Comparison of ENCODE assay signal across 1 cellular context in the genomic region with DNA sequence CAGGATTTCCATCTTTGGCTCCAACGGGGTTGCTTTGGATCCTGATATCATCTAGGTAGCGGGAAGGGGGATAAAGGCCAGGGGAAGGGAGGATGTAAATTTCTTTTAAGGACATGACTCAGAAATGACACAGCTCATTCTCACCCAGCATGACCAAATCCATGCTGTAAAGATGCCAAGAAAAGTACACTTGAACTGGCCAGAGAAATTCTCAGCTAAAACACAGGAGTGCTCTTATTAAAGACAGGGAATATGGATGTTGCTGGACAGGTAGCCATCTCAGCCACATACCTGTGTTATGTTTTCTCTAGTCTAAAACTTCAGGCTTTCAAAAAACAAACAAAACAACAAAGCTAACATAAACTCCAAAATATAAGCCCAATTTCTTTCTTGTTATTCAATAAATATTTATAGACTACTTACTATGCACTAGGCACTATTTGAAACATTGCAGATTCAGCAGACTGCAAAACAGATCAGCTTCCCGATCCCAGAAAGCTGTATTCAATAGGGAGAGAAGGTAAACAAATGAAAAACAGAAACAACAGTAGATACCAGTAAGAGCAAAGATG.
A peak's percentile ranks its signal among the peaks of the same experiment; 100 is the strongest.
TF ChIP-seq lines count a peak whose summit lies in the region.

No MANE protein-coding gene starts in this region.

TF ChIP-seq in K562, 482 proteins besides CTCF, POLR2A, EP300 and RAD21 (continued from another document and continues in another):
- TF ChIP-seq TEAD4 (IDR thresholded peaks at IDR 0.05; ENCODE audit: low read length): peak; percentile 73
- no peak for TF ChIP-seq TEAD4 (CRISPR knock-in tag; IDR thresholded peaks at IDR 0.05; ENCODE audit: borderline replicate concordance)
- no peak for TF ChIP-seq ZNF408 (CRISPR knock-in tag; IDR thresholded peaks at IDR 0.05; ENCODE audit: low read depth)
- no peak for TF ChIP-seq SAFB2 (IDR thresholded peaks at IDR 0.05; ENCODE audit: borderline replicate concordance, low read depth, low read length, severe bottlenecking)
- TF ChIP-seq JUND (IDR thresholded peaks at IDR 0.05; ENCODE audit: borderline replicate concordance, low read depth, low read length): peak; percentile 98
- peak; percentile 98; the same call in 2 of the 3 replicates for TF ChIP-seq JUND (tag; IDR thresholded peaks at IDR 0.05; ENCODE audit: borderline replicate concordance, low read depth, low read length)
- no peak for TF ChIP-seq TAF7 (tag; IDR thresholded peaks at IDR 0.05)
- TF ChIP-seq ILK (tag; IDR thresholded peaks at IDR 0.05; ENCODE audit: borderline replicate concordance, low read depth): no peak
- no peak for TF ChIP-seq DNMT1 (IDR thresholded peaks at IDR 0.05)
- TF ChIP-seq, protein P1, sequence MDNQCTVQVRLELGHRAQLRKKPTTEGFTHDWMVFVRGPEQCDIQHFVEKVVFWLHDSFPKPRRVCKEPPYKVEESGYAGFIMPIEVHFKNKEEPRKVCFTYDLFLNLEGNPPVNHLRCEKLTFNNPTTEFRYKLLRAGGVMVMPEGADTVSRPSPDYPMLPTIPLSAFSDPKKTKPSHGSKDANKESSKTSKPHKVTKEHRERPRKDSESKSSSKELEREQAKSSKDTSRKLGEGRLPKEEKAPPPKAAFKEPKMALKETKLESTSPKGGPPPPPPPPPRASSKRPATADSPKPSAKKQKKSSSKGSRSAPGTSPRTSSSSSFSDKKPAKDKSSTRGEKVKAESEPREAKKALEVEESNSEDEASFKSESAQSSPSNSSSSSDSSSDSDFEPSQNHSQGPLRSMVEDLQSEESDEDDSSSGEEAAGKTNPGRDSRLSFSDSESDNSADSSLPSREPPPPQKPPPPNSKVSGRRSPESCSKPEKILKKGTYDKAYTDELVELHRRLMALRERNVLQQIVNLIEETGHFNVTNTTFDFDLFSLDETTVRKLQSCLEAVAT (IDR thresholded peaks at IDR 0.05): no peak
- no peak for TF ChIP-seq ZNF41 (CRISPR knock-in tag; conservative IDR thresholded peaks at IDR 0.05)
- TF ChIP-seq E2F4 (CRISPR knock-in tag; IDR thresholded peaks at IDR 0.05; ENCODE audit: low read depth): no peak
- no peak for TF ChIP-seq ZNF586 (CRISPR knock-in tag; conservative IDR thresholded peaks at IDR 0.05)
- TF ChIP-seq FIP1L1 (IDR thresholded peaks at IDR 0.05; ENCODE audit: low read depth, low read length, poor library complexity, severe bottlenecking): no peak
- TF ChIP-seq, protein P2, sequence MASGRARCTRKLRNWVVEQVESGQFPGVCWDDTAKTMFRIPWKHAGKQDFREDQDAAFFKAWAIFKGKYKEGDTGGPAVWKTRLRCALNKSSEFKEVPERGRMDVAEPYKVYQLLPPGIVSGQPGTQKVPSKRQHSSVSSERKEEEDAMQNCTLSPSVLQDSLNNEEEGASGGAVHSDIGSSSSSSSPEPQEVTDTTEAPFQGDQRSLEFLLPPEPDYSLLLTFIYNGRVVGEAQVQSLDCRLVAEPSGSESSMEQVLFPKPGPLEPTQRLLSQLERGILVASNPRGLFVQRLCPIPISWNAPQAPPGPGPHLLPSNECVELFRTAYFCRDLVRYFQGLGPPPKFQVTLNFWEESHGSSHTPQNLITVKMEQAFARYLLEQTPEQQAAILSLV (tag; IDR thresholded peaks at IDR 0.05): no peak
- TF ChIP-seq ZNF133 (CRISPR knock-in tag; IDR thresholded peaks at IDR 0.05): no peak
- TF ChIP-seq ZNF707 (CRISPR knock-in tag; conservative IDR thresholded peaks at IDR 0.05): no peak
- TF ChIP-seq ZNF239 (CRISPR knock-in tag; IDR thresholded peaks at IDR 0.05): peak; percentile 39; the same call in 1 of the 2 replicates
- peak; percentile 72 for TF ChIP-seq ZNF592 (IDR thresholded peaks at IDR 0.05)
- TF ChIP-seq ZNF644 (tag; IDR thresholded peaks at IDR 0.05; ENCODE audit: low read depth): no peak; the same call in 1 of the 2 replicates
- no peak for TF ChIP-seq ZNF274 (IDR thresholded peaks at IDR 0.05; ENCODE audit: borderline replicate concordance, low read depth, low read length)
- TF ChIP-seq ARHGAP35 (IDR thresholded peaks at IDR 0.05; ENCODE audit: partially characterized antibody): no peak
- TF ChIP-seq RFX5 (IDR thresholded peaks at IDR 0.05; ENCODE audit: low read depth, low read length): no peak
- no peak for TF ChIP-seq NUFIP1 (IDR thresholded peaks at IDR 0.05; ENCODE audit: partially characterized antibody)
- TF ChIP-seq, protein P3, sequence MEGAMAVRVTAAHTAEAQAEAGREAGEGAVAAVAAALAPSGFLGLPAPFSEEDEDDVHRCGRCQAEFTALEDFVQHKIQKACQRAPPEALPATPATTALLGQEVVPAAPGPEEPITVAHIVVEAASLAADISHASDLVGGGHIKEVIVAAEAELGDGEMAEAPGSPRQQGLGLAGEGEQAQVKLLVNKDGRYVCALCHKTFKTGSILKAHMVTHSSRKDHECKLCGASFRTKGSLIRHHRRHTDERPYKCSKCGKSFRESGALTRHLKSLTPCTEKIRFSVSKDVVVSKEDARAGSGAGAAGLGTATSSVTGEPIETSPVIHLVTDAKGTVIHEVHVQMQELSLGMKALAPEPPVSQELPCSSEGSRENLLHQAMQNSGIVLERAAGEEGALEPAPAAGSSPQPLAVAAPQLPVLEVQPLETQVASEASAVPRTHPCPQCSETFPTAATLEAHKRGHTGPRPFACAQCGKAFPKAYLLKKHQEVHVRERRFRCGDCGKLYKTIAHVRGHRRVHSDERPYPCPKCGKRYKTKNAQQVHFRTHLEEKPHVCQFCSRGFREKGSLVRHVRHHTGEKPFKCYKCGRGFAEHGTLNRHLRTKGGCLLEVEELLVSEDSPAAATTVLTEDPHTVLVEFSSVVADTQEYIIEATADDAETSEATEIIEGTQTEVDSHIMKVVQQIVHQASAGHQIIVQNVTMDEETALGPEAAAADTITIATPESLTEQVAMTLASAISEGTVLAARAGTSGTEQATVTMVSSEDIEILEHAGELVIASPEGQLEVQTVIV (CRISPR knock-in tag; IDR thresholded peaks at IDR 0.05; ENCODE audit: borderline replicate concordance): no peak
- TF ChIP-seq RBM17 (IDR thresholded peaks at IDR 0.05; ENCODE audit: borderline replicate concordance, low read depth, low read length): no peak
- TF ChIP-seq, protein P4, sequence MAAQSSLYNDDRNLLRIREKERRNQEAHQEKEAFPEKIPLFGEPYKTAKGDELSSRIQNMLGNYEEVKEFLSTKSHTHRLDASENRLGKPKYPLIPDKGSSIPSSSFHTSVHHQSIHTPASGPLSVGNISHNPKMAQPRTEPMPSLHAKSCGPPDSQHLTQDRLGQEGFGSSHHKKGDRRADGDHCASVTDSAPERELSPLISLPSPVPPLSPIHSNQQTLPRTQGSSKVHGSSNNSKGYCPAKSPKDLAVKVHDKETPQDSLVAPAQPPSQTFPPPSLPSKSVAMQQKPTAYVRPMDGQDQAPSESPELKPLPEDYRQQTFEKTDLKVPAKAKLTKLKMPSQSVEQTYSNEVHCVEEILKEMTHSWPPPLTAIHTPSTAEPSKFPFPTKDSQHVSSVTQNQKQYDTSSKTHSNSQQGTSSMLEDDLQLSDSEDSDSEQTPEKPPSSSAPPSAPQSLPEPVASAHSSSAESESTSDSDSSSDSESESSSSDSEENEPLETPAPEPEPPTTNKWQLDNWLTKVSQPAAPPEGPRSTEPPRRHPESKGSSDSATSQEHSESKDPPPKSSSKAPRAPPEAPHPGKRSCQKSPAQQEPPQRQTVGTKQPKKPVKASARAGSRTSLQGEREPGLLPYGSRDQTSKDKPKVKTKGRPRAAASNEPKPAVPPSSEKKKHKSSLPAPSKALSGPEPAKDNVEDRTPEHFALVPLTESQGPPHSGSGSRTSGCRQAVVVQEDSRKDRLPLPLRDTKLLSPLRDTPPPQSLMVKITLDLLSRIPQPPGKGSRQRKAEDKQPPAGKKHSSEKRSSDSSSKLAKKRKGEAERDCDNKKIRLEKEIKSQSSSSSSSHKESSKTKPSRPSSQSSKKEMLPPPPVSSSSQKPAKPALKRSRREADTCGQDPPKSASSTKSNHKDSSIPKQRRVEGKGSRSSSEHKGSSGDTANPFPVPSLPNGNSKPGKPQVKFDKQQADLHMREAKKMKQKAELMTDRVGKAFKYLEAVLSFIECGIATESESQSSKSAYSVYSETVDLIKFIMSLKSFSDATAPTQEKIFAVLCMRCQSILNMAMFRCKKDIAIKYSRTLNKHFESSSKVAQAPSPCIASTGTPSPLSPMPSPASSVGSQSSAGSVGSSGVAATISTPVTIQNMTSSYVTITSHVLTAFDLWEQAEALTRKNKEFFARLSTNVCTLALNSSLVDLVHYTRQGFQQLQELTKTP (IDR thresholded peaks at IDR 0.05; ENCODE audit: low read depth in 1 of 2, partially characterized antibody in 2 of 2): peak in 1 of 2 experiments; percentile 60
- no peak for TF ChIP-seq E2F1 (CRISPR knock-in tag; IDR thresholded peaks at IDR 0.05)
- TF ChIP-seq ZBTB1 (CRISPR knock-in tag; IDR thresholded peaks at IDR 0.05; ENCODE audit: borderline replicate concordance, low read depth): no peak
- TF ChIP-seq NCOR1 (IDR thresholded peaks at IDR 0.05): peak; percentile 69
- TF ChIP-seq, protein P5, sequence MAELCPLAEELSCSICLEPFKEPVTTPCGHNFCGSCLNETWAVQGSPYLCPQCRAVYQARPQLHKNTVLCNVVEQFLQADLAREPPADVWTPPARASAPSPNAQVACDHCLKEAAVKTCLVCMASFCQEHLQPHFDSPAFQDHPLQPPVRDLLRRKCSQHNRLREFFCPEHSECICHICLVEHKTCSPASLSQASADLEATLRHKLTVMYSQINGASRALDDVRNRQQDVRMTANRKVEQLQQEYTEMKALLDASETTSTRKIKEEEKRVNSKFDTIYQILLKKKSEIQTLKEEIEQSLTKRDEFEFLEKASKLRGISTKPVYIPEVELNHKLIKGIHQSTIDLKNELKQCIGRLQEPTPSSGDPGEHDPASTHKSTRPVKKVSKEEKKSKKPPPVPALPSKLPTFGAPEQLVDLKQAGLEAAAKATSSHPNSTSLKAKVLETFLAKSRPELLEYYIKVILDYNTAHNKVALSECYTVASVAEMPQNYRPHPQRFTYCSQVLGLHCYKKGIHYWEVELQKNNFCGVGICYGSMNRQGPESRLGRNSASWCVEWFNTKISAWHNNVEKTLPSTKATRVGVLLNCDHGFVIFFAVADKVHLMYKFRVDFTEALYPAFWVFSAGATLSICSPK (IDR thresholded peaks at IDR 0.05; ENCODE audit: borderline replicate concordance): no peak
- TF ChIP-seq ZBTB34 (CRISPR knock-in tag; IDR thresholded peaks at IDR 0.05): no peak
- TF ChIP-seq, protein P6, sequence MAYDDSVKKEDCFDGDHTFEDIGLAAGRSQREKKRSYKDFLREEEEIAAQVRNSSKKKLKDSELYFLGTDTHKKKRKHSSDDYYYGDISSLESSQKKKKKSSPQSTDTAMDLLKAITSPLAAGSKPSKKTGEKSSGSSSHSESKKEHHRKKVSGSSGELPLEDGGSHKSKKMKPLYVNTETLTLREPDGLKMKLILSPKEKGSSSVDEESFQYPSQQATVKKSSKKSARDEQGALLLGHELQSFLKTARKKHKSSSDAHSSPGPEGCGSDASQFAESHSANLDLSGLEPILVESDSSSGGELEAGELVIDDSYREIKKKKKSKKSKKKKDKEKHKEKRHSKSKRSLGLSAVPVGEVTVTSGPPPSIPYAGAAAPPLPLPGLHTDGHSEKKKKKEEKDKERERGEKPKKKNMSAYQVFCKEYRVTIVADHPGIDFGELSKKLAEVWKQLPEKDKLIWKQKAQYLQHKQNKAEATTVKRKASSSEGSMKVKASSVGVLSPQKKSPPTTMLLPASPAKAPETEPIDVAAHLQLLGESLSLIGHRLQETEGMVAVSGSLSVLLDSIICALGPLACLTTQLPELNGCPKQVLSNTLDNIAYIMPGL (CRISPR knock-in tag; IDR thresholded peaks at IDR 0.05): no peak
- TF ChIP-seq ETV1 (tag; conservative IDR thresholded peaks at IDR 0.05; ENCODE audit: low read depth): peak; percentile 86
